In genomic region chr5:111472096-111472495, GRCh38 we compare ENCODE assay signal across 24 cellular contexts. TPM values are rescaled to one million over a fixed set of nuclear protein-coding genes. Genes with fewer than 3 reads are reported as not detected.
A peak's percentile ranks its signal among the peaks of the same experiment; 100 is the strongest.
DNase-seq lines count a peak whose midpoint lies in the region; ATAC-seq lines count a peak whose summit lies in the region.
"Had no signal": no experiment of that assay in that cellular context is flagged by ENCODE, and none has a peak within 500 bp of the region (broad histone marks: within the 10 kb centered on the region; RNA-seq: fewer than 3 reads in every experiment).

No MANE protein-coding gene starts in this region.

- no peaks in the 10 kb centered on the region for H3K9me3 Mint-ChIP-seq in activated naive CD8-positive, alpha-beta T cell (ENCODE audit: low read depth)
- peaks cover 4% of the 10 kb centered on the region for H3K9me3 Mint-ChIP-seq in activated naive CD8-positive, alpha-beta T cell treated with anti-CD3 and anti-CD28 coated beads for 36 hours
- H3K9me3 Mint-ChIP-seq in stimulated activated effector memory CD8-positive, alpha-beta T cell treated with anti-CD3 and anti-CD28 coated beads, Interleukin-12 subunit alpha, Interleukin-12 subunit beta, amount 100 ng/mL, for 72 hours, result no peaks in the 10 kb centered on the region
- H3K9me3 Mint-ChIP-seq: CD8-positive, alpha-beta T cell; GM23338 had no signal

- no peaks in the 10 kb centered on the region for H3K4me1 Mint-ChIP-seq in activated naive CD8-positive, alpha-beta T cell (ENCODE audit: low read depth)
- peaks cover 3% of the 10 kb centered on the region for H3K4me1 Mint-ChIP-seq in activated naive CD8-positive, alpha-beta T cell treated with anti-CD3 and anti-CD28 coated beads for 36 hours
- H3K4me1 Mint-ChIP-seq in stimulated activated effector memory CD8-positive, alpha-beta T cell treated with anti-CD3 and anti-CD28 coated beads, Interleukin-12 subunit alpha, Interleukin-12 subunit beta, amount 100 ng/mL, for 72 hours, result no peaks in the 10 kb centered on the region
- H3K4me1 Mint-ChIP-seq: GM23338 had no signal

- no peak for DNase-seq in activated naive CD8-positive, alpha-beta T cell treated with anti-CD3 and anti-CD28 coated beads for 36 hours
- no peak for DNase-seq in stimulated activated effector memory CD8-positive, alpha-beta T cell treated with anti-CD3 and anti-CD28 coated beads, Interleukin-12 subunit alpha, Interleukin-12 subunit beta, amount 100 ng/mL, for 72 hours (ENCODE audit: low spot score in 2 of 2)
- DNase-seq in DMS 273 (lab: John Stamatoyannopoulos, UW; ENCODE audit: unreplicated experiment) (no peak), SIG-M5 (lab: John Stamatoyannopoulos, UW) (no peak), COR-L47 (lab: John Stamatoyannopoulos, UW) (no peak)
- DNase-seq: activated CD4-positive, alpha-beta T cell treated with anti-CD3 and anti-CD28 coated beads for 36 hours; activated gamma-delta T cell; amniotic stem cell; brain microvascular endothelial cell; CD8-positive, alpha-beta T cell; EL; gastrocnemius medialis; NCI-H1048; NCI-H2171; right lobe of liver; RPMI8226; stimulated activated CD4-positive, alpha-beta T cell treated with anti-CD3 and anti-CD28 coated beads, Interleukin-4, amount 100 ng/mL, for 1 hour; T1000; tibial artery had no signal

- H3K36me3 Mint-ChIP-seq in activated naive CD8-positive, alpha-beta T cell, result peaks cover 12% of the 10 kb centered on the region
- H3K36me3 Mint-ChIP-seq in activated naive CD8-positive, alpha-beta T cell treated with anti-CD3 and anti-CD28 coated beads for 36 hours, result peaks cover 27% of the 10 kb centered on the region
- peaks cover 35% of the 10 kb centered on the region for H3K36me3 Mint-ChIP-seq in stimulated activated effector memory CD8-positive, alpha-beta T cell treated with anti-CD3 and anti-CD28 coated beads, Interleukin-12 subunit alpha, Interleukin-12 subunit beta, amount 100 ng/mL, for 72 hours

- H3K27ac Mint-ChIP-seq in activated naive CD8-positive, alpha-beta T cell, result peak overlapping the region; percentile 81
- no peak overlapping the region for H3K27ac Mint-ChIP-seq in activated naive CD8-positive, alpha-beta T cell treated with anti-CD3 and anti-CD28 coated beads for 36 hours
- H3K27ac Mint-ChIP-seq in stimulated activated effector memory CD8-positive, alpha-beta T cell treated with anti-CD3 and anti-CD28 coated beads, Interleukin-12 subunit alpha, Interleukin-12 subunit beta, amount 100 ng/mL, for 72 hours, result peak overlapping the region; percentile 6
- H3K27ac Mint-ChIP-seq: GM23338 had no signal

- H3K4me3 Mint-ChIP-seq in activated naive CD8-positive, alpha-beta T cell, result no peak overlapping the region
- no peak overlapping the region for H3K4me3 Mint-ChIP-seq in activated naive CD8-positive, alpha-beta T cell treated with anti-CD3 and anti-CD28 coated beads for 36 hours
- no peak overlapping the region for H3K4me3 Mint-ChIP-seq in stimulated activated effector memory CD8-positive, alpha-beta T cell treated with anti-CD3 and anti-CD28 coated beads, Interleukin-12 subunit alpha, Interleukin-12 subunit beta, amount 100 ng/mL, for 72 hours
- H3K4me3 Mint-ChIP-seq: activated CD4-positive, alpha-beta T cell treated with anti-CD3 and anti-CD28 coated beads for 36 hours; CD8-positive, alpha-beta T cell; GM23338; IgD-negative memory B cell had no signal

- no peaks in the 10 kb centered on the region for H3K27me3 Mint-ChIP-seq in activated naive CD8-positive, alpha-beta T cell
- no peaks in the 10 kb centered on the region for H3K27me3 Mint-ChIP-seq in activated naive CD8-positive, alpha-beta T cell treated with anti-CD3 and anti-CD28 coated beads for 36 hours
- H3K27me3 Mint-ChIP-seq: activated CD4-positive, alpha-beta T cell treated with anti-CD3 and anti-CD28 coated beads for 36 hours; IgD-negative memory B cell had no signal

- ATAC-seq in GM21529 (IDR thresholded peaks at IDR 0.05; ENCODE audit: unreplicated experiment) (peak; percentile 5), HG03432 (IDR thresholded peaks at IDR 0.05; ENCODE audit: unreplicated experiment) (peak; percentile 19)
- no peak for ATAC-seq in stimulated activated effector memory CD8-positive, alpha-beta T cell treated with anti-CD3 and anti-CD28 coated beads, Interleukin-12 subunit alpha, Interleukin-12 subunit beta, amount 100 ng/mL, for 72 hours
- ATAC-seq: activated CD4-positive, alpha-beta T cell treated with anti-CD3 and anti-CD28 coated beads for 36 hours; CD8-positive, alpha-beta T cell; gastrocnemius medialis; GM23338 had no signal

RNA-seq across cellular contexts. Expression of gene STARD4, which starts 40.2 kb away (rescaled TPM):
- total RNA-seq in activated naive CD8-positive, alpha-beta T cell treated with anti-CD3 and anti-CD28 coated beads for 36 hours, result 10 to 100 TPM; 71.6 to 71.8 TPM
